Comparison of ENCODE assay signal across 14 cellular contexts in the genomic region with DNA sequence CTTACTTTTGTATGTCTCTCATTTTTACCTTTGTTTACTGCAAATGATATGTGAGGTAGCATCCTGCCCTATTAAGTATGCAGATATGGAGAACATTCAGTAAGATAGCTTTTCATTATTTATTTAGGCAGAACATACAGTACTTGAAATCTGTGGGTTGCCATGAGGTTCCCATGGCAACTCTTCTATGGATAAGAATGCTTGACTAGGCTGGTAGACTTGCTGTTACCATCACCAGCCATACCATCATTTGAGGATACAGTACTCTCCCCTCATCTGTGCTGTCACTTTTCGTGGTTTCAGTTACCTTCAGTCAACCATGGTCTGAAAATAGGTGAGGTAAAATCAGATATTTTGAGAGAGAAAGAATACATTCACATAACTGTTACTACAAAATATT. TPM values are rescaled to one million over a fixed set of nuclear protein-coding genes. Genes with fewer than 3 reads are reported as not detected.
A peak's percentile ranks its signal among the peaks of the same experiment; 100 is the strongest.
DNase-seq lines count a peak whose midpoint lies in the region; ATAC-seq, FAIRE-seq and TF ChIP-seq lines count a peak whose summit lies in the region.
"Had no signal": no experiment of that assay in that cellular context is flagged by ENCODE, and none has a peak within 500 bp of the region (broad histone marks: within the 10 kb centered on the region; RNA-seq: fewer than 3 reads in every experiment).

No MANE protein-coding gene starts in this region.

- CTCF ChIA-PET in mammary epithelial cell (lab: Charles Lee; ENCODE audit: low non-redundant PET) = interaction anchor here (0.5 kb wide), 1 partner anchor 440 kb away, joined by 23 read pairs; no protein-coding TSS in a partner anchor

- peaks cover 5% of the 10 kb centered on the region; the same call in 1 of the 2 replicates for H3K36me3 ChIP-seq in BLaER1
- no peaks in the 10 kb centered on the region for H3K36me3 ChIP-seq in mammary epithelial cell (ENCODE audit: insufficient read depth, low read length)
- H3K36me3 ChIP-seq in BE2C = no peaks in the 10 kb centered on the region
- H3K36me3 ChIP-seq: gastrocnemius medialis had no signal

- H3K27me3 ChIP-seq in BLaER1 = no peaks in the 10 kb centered on the region
- no peaks in the 10 kb centered on the region for H3K27me3 ChIP-seq in mammary epithelial cell (ENCODE audit: insufficient read depth, low read length)
- H3K27me3 ChIP-seq in BE2C = no peaks in the 10 kb centered on the region
- H3K27me3 ChIP-seq: gastrocnemius medialis had no signal

- H4K20me1 ChIP-seq in BLaER1 (no peaks in the 10 kb centered on the region), mammary epithelial cell (ENCODE audit: insufficient read depth, low read length) (no peaks in the 10 kb centered on the region)

- H3K27me3 Mint-ChIP-seq in osteocyte (ENCODE audit: unreplicated experiment) = no peaks in the 10 kb centered on the region

- TF ChIP-seq CTCF in foreskin fibroblast (IDR thresholded peaks at IDR 0.05; ENCODE audit: low read depth, low read length) (no peak), mammary epithelial cell (conservative IDR thresholded peaks at IDR 0.05 in 1 of 2, IDR thresholded peaks at IDR 0.05 in 1 of 2; ENCODE audit: extremely low read depth in 1 of 2, insufficient read depth in 1 of 2, low read depth in 1 of 2, low read length in 2 of 2) (no peak), BE2C (IDR thresholded peaks at IDR 0.05; ENCODE audit: low read depth, low read length) (no peak), osteocyte (IDR thresholded peaks at IDR 0.05) (no peak)

- H3K4me3 ChIP-seq in BLaER1 = no peak overlapping the region
- no peak overlapping the region for H3K4me3 ChIP-seq in foreskin fibroblast (ENCODE audit: low read depth in 1 of 2, low read length in 2 of 2)
- H3K4me3 ChIP-seq in mammary epithelial cell (replicated peaks in 1 of 3; ENCODE audit: insufficient read depth in 1 of 3, low read depth in 2 of 3, low read length in 3 of 3) = no peak overlapping the region
- H3K4me3 ChIP-seq in BE2C (ENCODE audit: low read depth, low read length) = no peak overlapping the region
- H3K4me3 ChIP-seq: coronary artery, gastrocnemius medialis had no signal

- H3K27ac Mint-ChIP-seq in osteocyte (ENCODE audit: unreplicated experiment) = no peak overlapping the region
- H3K27ac Mint-ChIP-seq: activated naive CD4-positive, alpha-beta T cell treated with anti-CD3 and anti-CD28 coated beads for 36 hours had no signal

- DNase-seq in GM19239 (ENCODE audit: insufficient read length, low spot score) (no peak), foreskin fibroblast (no peak), mammary epithelial cell (no peak), BE2C (no peak), osteocyte (ENCODE audit: extremely low spot score, unreplicated experiment) (no peak)
- DNase-seq: activated CD4-positive, CD25-positive, alpha-beta regulatory T cell treated with anti-CD3 and anti-CD28 coated beads, Interleukin-2, amount 50 U/mL, for 72 hours; activated naive CD4-positive, alpha-beta T cell treated with anti-CD3 and anti-CD28 coated beads for 36 hours; gastrocnemius medialis; NCI-H146; retina had no signal

- no peaks in the 10 kb centered on the region for H3K4me1 Mint-ChIP-seq in osteocyte (ENCODE audit: unreplicated experiment)

- H3K27ac ChIP-seq in BLaER1 (no peak overlapping the region), mammary epithelial cell (ENCODE audit: insufficient read depth, low read depth, low read length) (no peak overlapping the region)
- H3K27ac ChIP-seq: coronary artery, gastrocnemius medialis had no signal

- in situ Hi-C loops in mammary epithelial cell (cut with MboI; ENCODE audit: low sequenced_read_pairs in 2 of 2) = no loop called here

- H3K9ac ChIP-seq in BLaER1 = no peak overlapping the region
- H3K9ac ChIP-seq in mammary epithelial cell (ENCODE audit: insufficient read depth, low read length) = no peak overlapping the region

- dilution Hi-C loops in mammary epithelial cell (cut with HindIII; ENCODE audit: low sequenced_read_pairs) = no loop called here

- 0 out of 2 replicates have a peak overlapping the region, but pooled peaks have one; percentile 18 for H3K4me2 ChIP-seq in BLaER1
- no peak overlapping the region for H3K4me2 ChIP-seq in mammary epithelial cell (ENCODE audit: insufficient read depth, low read depth, low read length)

- ATAC-seq in HG02759 (IDR thresholded peaks at IDR 0.05; ENCODE audit: unreplicated experiment) = peak; percentile 69
- ATAC-seq in HG03521 (IDR thresholded peaks at IDR 0.05; ENCODE audit: unreplicated experiment) = peak; percentile 76
- ATAC-seq: gastrocnemius medialis had no signal

- peaks cover 13% of the 10 kb centered on the region for H3K4me1 ChIP-seq in BLaER1
- no peaks in the 10 kb centered on the region for H3K4me1 ChIP-seq in mammary epithelial cell (ENCODE audit: insufficient read depth, low read length)
- H3K4me1 ChIP-seq in BE2C = no peaks in the 10 kb centered on the region
- H3K4me1 ChIP-seq: gastrocnemius medialis had no signal

- no peaks in the 10 kb centered on the region for H3K9me3 ChIP-seq in BLaER1
- no peaks in the 10 kb centered on the region for H3K9me3 ChIP-seq in mammary epithelial cell (replicated peaks; ENCODE audit: insufficient read depth, low read length)
- H3K9me3 ChIP-seq in BE2C = no peaks in the 10 kb centered on the region
- H3K9me3 ChIP-seq: gastrocnemius medialis had no signal

- intact Hi-C loops in mammary epithelial cell (cut with micrococcal nuclease) = loop anchor here (5.0 kb wide), 1 partner anchor 82 kb away; no protein-coding TSS in a partner anchor

- 100% methylated on average over 1 of the region's 1 CpG for WGBS in mammary epithelial cell (ENCODE audit: low coverage, missing lambda C conversion rate)

- no peaks in the 10 kb centered on the region for H3K79me2 ChIP-seq in mammary epithelial cell (ENCODE audit: insufficient read depth, low read length)

- FAIRE-seq in GM19239 (lab: Jason Lieb, UNC) = peak; percentile 82

- H3K9me3 Mint-ChIP-seq in osteocyte (ENCODE audit: unreplicated experiment) = no peaks in the 10 kb centered on the region
- H3K9me3 Mint-ChIP-seq: activated naive CD4-positive, alpha-beta T cell treated with anti-CD3 and anti-CD28 coated beads for 36 hours had no signal

- no TSS peak for BruUV-seq in mammary epithelial cell (replicated peaks; lab: Mats Ljungman, UMichigan)

- no peak overlapping the region for H2AFZ ChIP-seq in mammary epithelial cell (ENCODE audit: low read depth, low read length)

- H3K4me3 Mint-ChIP-seq in osteocyte (ENCODE audit: unreplicated experiment) = no peak overlapping the region
- H3K4me3 Mint-ChIP-seq: activated naive CD4-positive, alpha-beta T cell treated with anti-CD3 and anti-CD28 coated beads for 36 hours had no signal

- H3K36me3 Mint-ChIP-seq in osteocyte (ENCODE audit: unreplicated experiment) = no peaks in the 10 kb centered on the region

RNA-seq across cellular contexts. Expression of gene NAF1, which starts 56.7 kb away (rescaled TPM):
- total RNA-seq in mammary epithelial cell (10 to 100 TPM; 14.2 to 22.0 TPM), osteocyte (18.1 and 18.5 TPM in 2 replicates)
- polyA plus RNA-seq in mammary epithelial cell = 5.3 TPM
- 6.3 TPM for polyA minus RNA-seq in mammary epithelial cell
- 11.1 TPM for polyA plus RNA-seq in BE2C (2012; ENCODE audit: insufficient read depth, insufficient read length, low read depth)
